In genomic region chr18:9914584-9915290, GRCh38 we compare ENCODE assay signal across 8 cellular contexts. TPM values are rescaled to one million over a fixed set of nuclear protein-coding genes. Genes with fewer than 3 reads are reported as not detected.
DNase-seq lines count a peak whose midpoint lies in the region; ATAC-seq, FAIRE-seq and TF ChIP-seq lines count a peak whose summit lies in the region.

No MANE protein-coding gene starts in this region.

- H3K9me3 ChIP-seq in WERI-Rb-1 (ENCODE audit: severe bottlenecking) (peaks cover 3% of the 10 kb centered on the region), mammary epithelial cell (replicated peaks; ENCODE audit: insufficient read depth, low read length) (no peaks in the 10 kb centered on the region), kidney (ENCODE audit: control insufficient read depth in 1 of 2, low read length in 2 of 2) (no peaks in the 10 kb centered on the region)

- dilution Hi-C loops in mammary epithelial cell (cut with HindIII; ENCODE audit: low sequenced_read_pairs) = no loop called here

- FAIRE-seq in kidney (lab: Jason Lieb, UNC) = no peak

- H3K27ac ChIP-seq in WERI-Rb-1 (peak overlapping the region; percentile 97), mammary epithelial cell (ENCODE audit: insufficient read depth, low read depth, low read length) (peak overlapping the region; percentile 98), kidney (ENCODE audit: low read depth in 2 of 2, low read length in 2 of 2) (peak overlapping the region; percentile 97)

- CTCF ChIA-PET in mammary epithelial cell (lab: Charles Lee; ENCODE audit: low non-redundant PET) = interaction anchor here (0.8 kb wide), 1 partner anchor 80 kb away, joined by 5 read pairs; no protein-coding TSS in a partner anchor

- H3K4me3 ChIP-seq in WERI-Rb-1 (ENCODE audit: low read depth, low read length) (peak overlapping the region; percentile 89), mammary epithelial cell (replicated peaks in 1 of 3; ENCODE audit: insufficient read depth in 1 of 3, low read depth in 2 of 3, low read length in 3 of 3) (peak overlapping the region; percentile 94 to 99 (median 95)), kidney (ENCODE audit: low read length in 2 of 2) (peak overlapping the region; percentile 91 to 92)

- in situ Hi-C loops in mammary epithelial cell (cut with MboI; ENCODE audit: low sequenced_read_pairs in 2 of 2) = loop anchor here (25.0 kb wide), 1 partner anchor 327 kb away; no protein-coding TSS in a partner anchor

- H3K4me2 ChIP-seq in mammary epithelial cell (ENCODE audit: insufficient read depth, low read depth, low read length) = peak overlapping the region; percentile 95

- WGBS in mammary epithelial cell (ENCODE audit: low coverage, missing lambda C conversion rate) = 0% methylated on average over 11 of the region's 77 CpGs

- ATAC-seq in HG02571 (IDR thresholded peaks at IDR 0.05; ENCODE audit: unreplicated experiment) = peak; percentile 32

- BruUV-seq in mammary epithelial cell (replicated peaks; lab: Mats Ljungman, UMichigan) = no TSS peak

- no peaks in the 10 kb centered on the region for H3K27me3 ChIP-seq in WERI-Rb-1 (ENCODE audit: insufficient read depth, low read depth, severe bottlenecking)
- H3K27me3 ChIP-seq in mammary epithelial cell (ENCODE audit: insufficient read depth, low read length) = no peaks in the 10 kb centered on the region

- peaks cover 28% of the 10 kb centered on the region for H4K20me1 ChIP-seq in mammary epithelial cell (ENCODE audit: insufficient read depth, low read length)

- H3K36me3 ChIP-seq in WERI-Rb-1 (peaks cover 2% of the 10 kb centered on the region; the same call in 1 of the 2 replicates), mammary epithelial cell (ENCODE audit: insufficient read depth, low read length) (no peaks in the 10 kb centered on the region), kidney (ENCODE audit: control insufficient read depth in 1 of 2, insufficient read depth in 2 of 2, low read length in 2 of 2) (no peaks in the 10 kb centered on the region)

- H3K79me2 ChIP-seq in mammary epithelial cell (ENCODE audit: insufficient read depth, low read length) = peaks cover 59% of the 10 kb centered on the region

- peaks cover 29% of the 10 kb centered on the region for H3K4me1 ChIP-seq in mammary epithelial cell (ENCODE audit: insufficient read depth, low read length)
- H3K4me1 ChIP-seq in kidney (ENCODE audit: control insufficient read depth in 1 of 2, insufficient read depth in 1 of 2, low read depth in 1 of 2, low read length in 2 of 2) = peaks cover 16 to 20% of the 10 kb centered on the region in 2 donors

- H3K9ac ChIP-seq in mammary epithelial cell (ENCODE audit: insufficient read depth, low read length) (peak overlapping the region; percentile 99), kidney (ENCODE audit: low read length in 2 of 2) (peak overlapping the region; percentile 85 to 88)

- peak overlapping the region; percentile 50 for H2AFZ ChIP-seq in mammary epithelial cell (ENCODE audit: low read depth, low read length)

- intact Hi-C loops in mammary epithelial cell (cut with micrococcal nuclease) = loop anchor here (2.0 to 10.0 kb wide), 5 partner anchors 40 to 340 kb away; no protein-coding TSS in a partner anchor
- intact Hi-C loops in kidney (cut with DNase I) = no loop called here

- DNase-seq in GM10266 (ENCODE audit: extremely low spot score) (peak; percentile 43), NCI-H1048 (lab: John Stamatoyannopoulos, UW) (peak; percentile 18), WERI-Rb-1 (peak; percentile 20), mammary epithelial cell (peak; percentile 85), kidney (peak; percentile 92), amniotic stem cell (lab: John Stamatoyannopoulos, UW) (no peak)
- peak; percentile 44 to 58 for DNase-seq in stimulated activated CD4-positive, alpha-beta T cell treated with anti-CD3 and anti-CD28 coated beads, Interleukin-1b, Interleukin-23, amount 100 ng/mL, for 1 hour (ENCODE audit: low read depth in 2 of 2)

- TF ChIP-seq CTCF in GM10266 (IDR thresholded peaks at IDR 0.05; ENCODE audit: control insufficient read depth, insufficient read depth, low read depth, missing control alignments) = no peak
- TF ChIP-seq CTCF in WERI-Rb-1 (IDR thresholded peaks at IDR 0.05; ENCODE audit: low read depth, low read length) = no peak
- TF ChIP-seq CTCF in mammary epithelial cell (conservative IDR thresholded peaks at IDR 0.05 in 1 of 2, IDR thresholded peaks at IDR 0.05 in 1 of 2; ENCODE audit: extremely low read depth in 1 of 2, insufficient read depth in 1 of 2, low read depth in 1 of 2, low read length in 2 of 2) = no peak
- no peak for TF ChIP-seq CTCF in kidney (IDR thresholded peaks at IDR 0.05; ENCODE audit: borderline replicate concordance, extremely low read depth, insufficient read depth)

RNA-seq across cellular contexts. Expression of gene VAPA, which starts 0.9 kb away (rescaled TPM):
- total RNA-seq in mammary epithelial cell (100 to 1,000 TPM; 199 to 223 TPM), kidney (171 TPM)
- polyA plus RNA-seq in mammary epithelial cell (225 TPM), kidney (ENCODE audit: insufficient read depth, low read depth, low replicate concordance) (185 TPM)
- polyA minus RNA-seq in mammary epithelial cell = 311 TPM

RNA-seq across cellular contexts. Expression of gene TXNDC2, which starts 29.0 kb away (rescaled TPM):
- total RNA-seq in mammary epithelial cell (not detected), kidney (0.16 TPM)
- polyA plus RNA-seq in mammary epithelial cell (0.09 TPM), kidney (ENCODE audit: insufficient read depth, low read depth, low replicate concordance) (not detected)
- 0.67 TPM for polyA minus RNA-seq in mammary epithelial cell
